ENCODE assay signal across 16 cellular contexts in genomic region chr6:11349880-11350279, GRCh38.
DNase-seq lines count a peak whose midpoint lies in the region; ATAC-seq and TF ChIP-seq lines count a peak whose summit lies in the region.
"Had no signal": no experiment of that assay in that cellular context is flagged by ENCODE, and none has a peak within 500 bp of the region (broad histone marks: within the 10 kb centered on the region; RNA-seq: fewer than 3 reads in every experiment).

No MANE protein-coding gene starts in this region.

- H3K36me3 Mint-ChIP-seq in stimulated activated naive CD8-positive, alpha-beta T cell treated with anti-CD3 and anti-CD28 coated beads, Interleukin-15, Interleukin-2, amounts not matched to agents 100 ng/mL and 50 ng/mL, for 24 hours (ENCODE audit: low read depth): peaks cover 61% of the 10 kb centered on the region
- H3K36me3 Mint-ChIP-seq in activated T-helper 2 cell treated with anti-CD3 and anti-CD28 coated beads, Interferon-gamma antibody, Interleukin-2, Interleukin-4, amounts not matched to agents 10 μg/mL and 5 μg/mL and 100 μg/mL, durations not matched to agents 14 hours and 24 hours and 36 hours (ENCODE audit: low read depth): peaks cover 86% of the 10 kb centered on the region

- H3K27me3 ChIP-seq in neutrophil: no peaks in the 10 kb centered on the region
- H3K27me3 ChIP-seq: BLaER1 treated with 17β-estradiol and CSF1 and Interleukin-3, amounts not matched to agents 10 nM and 100 nM had no signal

- H3K9me3 Mint-ChIP-seq in stimulated activated naive CD8-positive, alpha-beta T cell treated with anti-CD3 and anti-CD28 coated beads, Interleukin-15, Interleukin-2, amounts not matched to agents 100 ng/mL and 50 ng/mL, for 24 hours: peaks cover 3% of the 10 kb centered on the region
- peaks cover 13% of the 10 kb centered on the region for H3K9me3 Mint-ChIP-seq in activated T-helper 2 cell treated with anti-CD3 and anti-CD28 coated beads, Interferon-gamma antibody, Interleukin-2, Interleukin-4, amounts not matched to agents 10 μg/mL and 5 μg/mL and 100 μg/mL, durations not matched to agents 14 hours and 24 hours and 36 hours

- ATAC-seq in stimulated activated naive CD8-positive, alpha-beta T cell treated with anti-CD3 and anti-CD28 coated beads, Interleukin-15, Interleukin-2, amounts not matched to agents 100 U/mL and 50 U/mL, for 24 hours: no peak
- peak; percentile 65 for ATAC-seq in left colon

- H3K4me1 ChIP-seq in neutrophil (ENCODE audit: control insufficient read depth in 1 of 2, insufficient read depth in 1 of 2, low read depth in 1 of 2, low read length in 1 of 2): peaks cover 74 to 97% of the 10 kb centered on the region in 2 experiments

- H3K4me1 Mint-ChIP-seq in stimulated activated naive CD8-positive, alpha-beta T cell treated with anti-CD3 and anti-CD28 coated beads, Interleukin-15, Interleukin-2, amounts not matched to agents 100 ng/mL and 50 ng/mL, for 24 hours (ENCODE audit: low read depth): peaks cover 89% of the 10 kb centered on the region
- H3K4me1 Mint-ChIP-seq in activated T-helper 2 cell treated with anti-CD3 and anti-CD28 coated beads, Interferon-gamma antibody, Interleukin-2, Interleukin-4, amounts not matched to agents 10 μg/mL and 5 μg/mL and 100 μg/mL, durations not matched to agents 14 hours and 24 hours and 36 hours (ENCODE audit: low read depth): peaks cover 68% of the 10 kb centered on the region

- peaks cover 8% of the 10 kb centered on the region for H3K36me3 ChIP-seq in neutrophil

- intact Hi-C loops in left colon (cut with DNase I, micrococcal nuclease) (no loop called here), cardiac septum (cut with DNase I) (loop anchor here (10.0 kb wide), 1 partner anchor 175 kb away; no protein-coding TSS in a partner anchor)
- intact Hi-C loops in activated T-helper 2 cell treated with anti-CD3 and anti-CD28 coated beads, Interferon-gamma antibody, Interleukin-2, Interleukin-4, amounts not matched to agents 10 μg/mL and 5 μg/mL and 100 μg/mL, durations not matched to agents 14 hours and 24 hours and 36 hours (cut with micrococcal nuclease): no loop called here

- H3K4me3 ChIP-seq in neutrophil (ENCODE audit: low read depth in 1 of 2, low read length in 1 of 2): peak overlapping the region in 1 of 2 experiments; percentile 25
- H3K4me3 ChIP-seq: BLaER1 treated with 17β-estradiol and CSF1 and Interleukin-3, amounts not matched to agents 10 nM and 100 nM had no signal

- peak overlapping the region; percentile 14 for H3K27ac Mint-ChIP-seq in stimulated activated naive CD8-positive, alpha-beta T cell treated with anti-CD3 and anti-CD28 coated beads, Interleukin-15, Interleukin-2, amounts not matched to agents 100 ng/mL and 50 ng/mL, for 24 hours
- H3K27ac Mint-ChIP-seq in activated T-helper 2 cell treated with anti-CD3 and anti-CD28 coated beads, Interferon-gamma antibody, Interleukin-2, Interleukin-4, amounts not matched to agents 10 μg/mL and 5 μg/mL and 100 μg/mL, durations not matched to agents 14 hours and 24 hours and 36 hours: no peak overlapping the region

- H3K4me3 Mint-ChIP-seq in stimulated activated naive CD8-positive, alpha-beta T cell treated with anti-CD3 and anti-CD28 coated beads, Interleukin-15, Interleukin-2, amounts not matched to agents 100 ng/mL and 50 ng/mL, for 24 hours: no peak overlapping the region
- no peak overlapping the region for H3K4me3 Mint-ChIP-seq in activated T-helper 2 cell treated with anti-CD3 and anti-CD28 coated beads, Interferon-gamma antibody, Interleukin-2, Interleukin-4, amounts not matched to agents 10 μg/mL and 5 μg/mL and 100 μg/mL, durations not matched to agents 14 hours and 24 hours and 36 hours (ENCODE audit: low read depth)

- no peaks in the 10 kb centered on the region for H3K9me3 ChIP-seq in neutrophil

- peak overlapping the region; percentile 99 for H3K27ac ChIP-seq in neutrophil
- H3K27ac ChIP-seq: KMS-11 had no signal

- no peak for DNase-seq in stimulated activated naive CD8-positive, alpha-beta T cell treated with anti-CD3 and anti-CD28 coated beads, Interleukin-15, Interleukin-2, amounts not matched to agents 100 U/mL and 50 U/mL, for 24 hours
- DNase-seq in left colon: no peak
- no peak for DNase-seq in C1 segment of cervical spinal cord (lab: John Stamatoyannopoulos, UW)
- DNase-seq in activated T-helper 2 cell treated with anti-CD3 and anti-CD28 coated beads, Interferon-gamma antibody, Interleukin-2, Interleukin-4, amounts not matched to agents 10 μg/mL and 5 μg/mL and 100 μg/mL, durations not matched to agents 14 hours and 24 hours and 36 hours (ENCODE audit: low spot score): no peak
- DNase-seq in cardiac septum (ENCODE audit: low spot score): no peak
- DNase-seq: DMS79, NCI-H1417, NCI-H187, NCI-H2107, NCI-H510A, NCI-H774, Right ventricle myocardium superior had no signal

- no peaks in the 10 kb centered on the region for H3K27me3 Mint-ChIP-seq in stimulated activated naive CD8-positive, alpha-beta T cell treated with anti-CD3 and anti-CD28 coated beads, Interleukin-15, Interleukin-2, amounts not matched to agents 100 ng/mL and 50 ng/mL, for 24 hours
- no peaks in the 10 kb centered on the region for H3K27me3 Mint-ChIP-seq in activated T-helper 2 cell treated with anti-CD3 and anti-CD28 coated beads, Interferon-gamma antibody, Interleukin-2, Interleukin-4, amounts not matched to agents 10 μg/mL and 5 μg/mL and 100 μg/mL, durations not matched to agents 14 hours and 24 hours and 36 hours (ENCODE audit: low read depth)

- no peak for TF ChIP-seq CTCF in neutrophil (IDR thresholded peaks at IDR 0.05)
